In genomic region chr10:87505366-87506113, GRCh38 we compare ENCODE assay signal across 1 cellular context.
TF ChIP-seq lines count a peak whose summit lies in the region.

No MANE protein-coding gene starts in this region.

TF ChIP-seq in HepG2, 621 proteins besides CTCF, POLR2A, EP300 and RAD21 (continued from another document):
- no peak for TF ChIP-seq HNF1A (IDR thresholded peaks at IDR 0.05; ENCODE audit: low read depth)
- peak; percentile 51; the same call in 1 of the 2 replicates for TF ChIP-seq HNF1A (CRISPR knock-in tag; IDR thresholded peaks at IDR 0.05; ENCODE audit: borderline replicate concordance)
- TF ChIP-seq SMAD3 (CRISPR knock-in tag; IDR thresholded peaks at IDR 0.05), result 0 out of 2 replicates have a peak, but pooled peaks have one; percentile 36
- peak; percentile 40 for TF ChIP-seq GABPA (IDR thresholded peaks at IDR 0.05; ENCODE audit: low read depth, low read length)
- TF ChIP-seq GABPA (CRISPR knock-in tag; IDR thresholded peaks at IDR 0.05; ENCODE audit: low read depth), result peak; percentile 46; the same call in 1 of the 2 replicates
- peak; percentile 37; the same call in 1 of the 2 replicates for TF ChIP-seq MAX (IDR thresholded peaks at IDR 0.05)
- 0 out of 2 replicates have a peak, but pooled peaks have one; percentile 35 for TF ChIP-seq KDM4B (CRISPR knock-in tag; IDR thresholded peaks at IDR 0.05)
- TF ChIP-seq GZF1 (CRISPR knock-in tag; IDR thresholded peaks at IDR 0.05), result peak; percentile 61; the same call in 1 of the 2 replicates
- no peak for TF ChIP-seq ZNF275 (CRISPR knock-in tag; IDR thresholded peaks at IDR 0.05; ENCODE audit: borderline replicate concordance)
- TF ChIP-seq SRSF1 (optimal IDR thresholded peaks at IDR 0.05; ENCODE audit: low read depth, low read length), result peak; percentile 17
- no peak for TF ChIP-seq ZBTB38 (CRISPR knock-in tag; IDR thresholded peaks at IDR 0.05)
- 0 out of 2 replicates have a peak, but pooled peaks have one; percentile 23 for TF ChIP-seq ZMYM2 (CRISPR knock-in tag; IDR thresholded peaks at IDR 0.05)
- 0 out of 2 replicates have a peak, but pooled peaks have one; percentile 63 for TF ChIP-seq ZNF512 (CRISPR knock-in tag; IDR thresholded peaks at IDR 0.05)
- peak; percentile 86; the same call in 1 of the 2 replicates for TF ChIP-seq ZNF451 (CRISPR knock-in tag; IDR thresholded peaks at IDR 0.05)
- TF ChIP-seq IRF2 (CRISPR knock-in tag; IDR thresholded peaks at IDR 0.05), result peak; percentile 7; the same call in 1 of the 2 replicates
- TF ChIP-seq BRD4 (CRISPR knock-in tag; IDR thresholded peaks at IDR 0.05), result no peak
- 0 out of 2 replicates have a peak, but pooled peaks have one; percentile 10 for TF ChIP-seq ZNF709 (CRISPR knock-in tag; IDR thresholded peaks at IDR 0.05)
- TF ChIP-seq YEATS4 (CRISPR knock-in tag; IDR thresholded peaks at IDR 0.05; ENCODE audit: borderline replicate concordance), result no peak
- peak; percentile 8; the same call in 1 of the 2 replicates for TF ChIP-seq ZNF574 (CRISPR knock-in tag; IDR thresholded peaks at IDR 0.05)
- no peak for TF ChIP-seq ZNF138 (CRISPR knock-in tag; IDR thresholded peaks at IDR 0.05; ENCODE audit: low read depth)
- TF ChIP-seq HMGXB4 (CRISPR knock-in tag; IDR thresholded peaks at IDR 0.05; ENCODE audit: borderline replicate concordance in 1 of 2, low read depth in 1 of 2), result peak; percentile 92 to 95
- TF ChIP-seq ZNF776 (CRISPR knock-in tag; IDR thresholded peaks at IDR 0.05), result no peak
- peak; percentile 5 for TF ChIP-seq AGO2 (optimal IDR thresholded peaks at IDR 0.05; ENCODE audit: low read depth, low read length)
